Comparison of ENCODE assay signal across 8 cellular contexts in genomic region chr17:47810200-47810821, GRCh38. TPM values are rescaled to one million over a fixed set of nuclear protein-coding genes. Genes with fewer than 3 reads are reported as not detected.
DNase-seq lines count a peak whose midpoint lies in the region; ATAC-seq and TF ChIP-seq lines count a peak whose summit lies in the region.

No MANE protein-coding gene starts in this region.

- peak overlapping the region; percentile 25 for H3K4me2 ChIP-seq in fibroblast of lung (ENCODE audit: extremely low read depth, insufficient read depth, low read length)

- no peaks in the 10 kb centered on the region for H3K9me3 Mint-ChIP-seq in activated T-cell treated with anti-CD3 and anti-CD28 coated beads, Interleukin-2, amount 50 U/mL, for 4 hours

- DNase-seq in activated T-cell treated with anti-CD3 and anti-CD28 coated beads, Interleukin-2, amount 50 U/mL, for 4 hours: no peak
- no peak for DNase-seq in activated T-cell treated with anti-CD3 and anti-CD28 coated beads, Interleukin-2, amount 50 U/mL, for 1 hour
- DNase-seq in SK-MEL-5 (ENCODE audit: low read depth, low spot score) (peak; percentile 53), fibroblast of lung (ENCODE audit: low read depth in 2 of 2) (peak; percentile 84 to 92), NOMO-1 treated with DMSO at 0.1 percent for 48 hours (lab: John Stamatoyannopoulos, UW; ENCODE audit: unreplicated experiment) (no peak), occipital lobe (lab: John Stamatoyannopoulos, UW) (no peak)

- H3K27me3 Mint-ChIP-seq in activated T-cell treated with anti-CD3 and anti-CD28 coated beads, Interleukin-2, amount 50 U/mL, for 4 hours (ENCODE audit: low read depth): no peaks in the 10 kb centered on the region

- H2AFZ ChIP-seq in fibroblast of lung (ENCODE audit: low read length): no peak overlapping the region

- H3K4me1 Mint-ChIP-seq in activated T-cell treated with anti-CD3 and anti-CD28 coated beads, Interleukin-2, amount 50 U/mL, for 4 hours (ENCODE audit: low read depth): peaks cover 12% of the 10 kb centered on the region

- H3K27ac ChIP-seq in fibroblast of lung (ENCODE audit: insufficient read depth, low read length) (no peak overlapping the region), skeletal muscle tissue (ENCODE audit: low read depth, low read length) (peak overlapping the region; percentile 28)

- H3K36me3 Mint-ChIP-seq in activated T-cell treated with anti-CD3 and anti-CD28 coated beads, Interleukin-2, amount 50 U/mL, for 4 hours (ENCODE audit: insufficient read depth): peaks cover 35% of the 10 kb centered on the region

- peak; percentile 71 to 84 for ATAC-seq in activated T-cell treated with anti-CD3 and anti-CD28 coated beads, Interleukin-2, amount 50 U/mL, for 4 hours
- ATAC-seq in HG03571 (IDR thresholded peaks at IDR 0.05; ENCODE audit: unreplicated experiment): no peak

- no peaks in the 10 kb centered on the region for H4K20me1 ChIP-seq in fibroblast of lung (ENCODE audit: control insufficient read depth, extremely low read depth, insufficient read depth, low read length)

- H3K9ac ChIP-seq in fibroblast of lung (ENCODE audit: insufficient read depth, low read length): no peak overlapping the region
- no peak overlapping the region for H3K9ac ChIP-seq in skeletal muscle tissue (ENCODE audit: low read depth in 1 of 3, low read length in 3 of 3)

- TF ChIP-seq CTCF in fibroblast of lung (conservative IDR thresholded peaks at IDR 0.05 in 1 of 2, IDR thresholded peaks at IDR 0.05 in 1 of 2; ENCODE audit: low read depth in 1 of 2, low read length in 2 of 2): no peak

- H3K4me1 ChIP-seq in fibroblast of lung (ENCODE audit: control insufficient read depth, extremely low read depth, insufficient read depth, low read length): peaks cover 4% of the 10 kb centered on the region
- H3K4me1 ChIP-seq in skeletal muscle tissue (ENCODE audit: control insufficient read depth in 3 of 3, insufficient read depth in 3 of 3, low read length in 3 of 3): peaks cover 23 to 73% (median 24%) of the 10 kb centered on the region in 3 donors

- in situ Hi-C loops in SK-MEL-5 (cut with HindIII; ENCODE audit: low pct_unique_long_range_greater_than_20kb, low sequenced_read_pairs): no loop called here

- H3K9me3 ChIP-seq in fibroblast of lung (ENCODE audit: control insufficient read depth, insufficient read depth, low read depth, low read length) (no peaks in the 10 kb centered on the region), skeletal muscle tissue (ENCODE audit: control insufficient read depth in 3 of 3, low read length in 3 of 3) (no peaks in the 10 kb centered on the region)

- H3K27me3 ChIP-seq in fibroblast of lung (ENCODE audit: control insufficient read depth, insufficient read depth, low read length) (peaks cover 4% of the 10 kb centered on the region), skeletal muscle tissue (ENCODE audit: control insufficient read depth in 3 of 3, insufficient read depth in 3 of 3, low read length in 3 of 3) (no peaks in the 10 kb centered on the region)

- no peaks in the 10 kb centered on the region for H3K79me2 ChIP-seq in fibroblast of lung (ENCODE audit: control insufficient read depth, insufficient read depth, low read length)

- H3K36me3 ChIP-seq in fibroblast of lung (ENCODE audit: control insufficient read depth, insufficient read depth, low read length) (peaks cover 5% of the 10 kb centered on the region), skeletal muscle tissue (ENCODE audit: control insufficient read depth in 3 of 3, insufficient read depth in 3 of 3, low read length in 3 of 3) (peaks cover 50 to 73% (median 64%) of the 10 kb centered on the region in 3 donors)

- no peak overlapping the region for H3K4me3 ChIP-seq in fibroblast of lung (replicated peaks in 1 of 4; ENCODE audit: control extremely low read depth in 1 of 4, insufficient read depth in 1 of 4, low read depth in 3 of 4, low read length in 4 of 4)
- H3K4me3 ChIP-seq in skeletal muscle tissue (ENCODE audit: low read length in 3 of 3): no peak overlapping the region

- no peak overlapping the region for H3K4me3 Mint-ChIP-seq in activated T-cell treated with anti-CD3 and anti-CD28 coated beads, Interleukin-2, amount 50 U/mL, for 4 hours

RNA-seq across cellular contexts. Expression of gene OSBPL7, which starts 11.3 kb away (rescaled TPM):
- 1 to 10 TPM; 8.1 to 9.3 (median 9.0) TPM for total RNA-seq in activated T-cell treated with anti-CD3 and anti-CD28 coated beads, Interleukin-2, amount 50 U/mL, for 4 hours
- 0.71 and 1.0 TPM in 2 replicates for total RNA-seq in SK-MEL-5 (2014; rRNA removed; shearing (Covaris generic))
- 0.57 and 1.5 TPM in 2 replicates for polyA plus RNA-seq in SK-MEL-5 (2015; cell fraction: cytosol; rRNA removed)
- polyA plus RNA-seq in SK-MEL-5 (2015; cell fraction: nucleus; rRNA removed): 13.7 and 17.5 TPM in 2 replicates
- total RNA-seq in fibroblast of lung (5.4 and 7.1 TPM in 2 replicates), skeletal muscle tissue (8.4 TPM), occipital lobe (4.5 TPM)
- 2.1 and 2.2 TPM in 2 replicates for polyA plus RNA-seq in fibroblast of lung
- 2.8 and 3.2 TPM in 2 replicates for polyA plus RNA-seq in fibroblast of lung (2012)
- 3.8 and 13.6 TPM in 2 replicates for polyA minus RNA-seq in fibroblast of lung (ENCODE audit: low replicate concordance)

RNA-seq across cellular contexts. Expression of gene MRPL10, which starts 21.0 kb away (rescaled TPM):
- total RNA-seq in activated T-cell treated with anti-CD3 and anti-CD28 coated beads, Interleukin-2, amount 50 U/mL, for 4 hours: 10 to 100 TPM; 56.6 to 62.1 (median 58.6) TPM
- total RNA-seq in SK-MEL-5 (2014; rRNA removed; shearing (Covaris generic)): 72.6 and 82.0 TPM in 2 replicates
- polyA plus RNA-seq in SK-MEL-5 (2015; cell fraction: cytosol; rRNA removed): 95.1 and 104 TPM in 2 replicates
- polyA plus RNA-seq in SK-MEL-5 (2015; cell fraction: nucleus; rRNA removed): 42.0 and 46.9 TPM in 2 replicates
- total RNA-seq in fibroblast of lung (26.5 and 31.0 TPM in 2 replicates), skeletal muscle tissue (19.8 TPM), occipital lobe (9.7 TPM)
- 44.7 and 53.1 TPM in 2 replicates for polyA plus RNA-seq in fibroblast of lung
- polyA plus RNA-seq in fibroblast of lung (2012): 38.5 and 40.2 TPM in 2 replicates
- polyA minus RNA-seq in fibroblast of lung (ENCODE audit: low replicate concordance): 58.3 and 103 TPM in 2 replicates

RNA-seq across cellular contexts. Expression of gene LRRC46, which starts 21.2 kb away (rescaled TPM):
- under 1 TPM; 0.27 to 0.63 (median 0.29) TPM for total RNA-seq in activated T-cell treated with anti-CD3 and anti-CD28 coated beads, Interleukin-2, amount 50 U/mL, for 4 hours
- total RNA-seq in SK-MEL-5 (2014; rRNA removed; shearing (Covaris generic)): not detected in 2 replicates
- polyA plus RNA-seq in SK-MEL-5 (2015; cell fraction: cytosol; rRNA removed): 0.87 and 1.0 TPM in 2 replicates
- 2.0 and 5.4 TPM in 2 replicates for polyA plus RNA-seq in SK-MEL-5 (2015; cell fraction: nucleus; rRNA removed)
- total RNA-seq in fibroblast of lung (under 0.01 TPM in 2 replicates), skeletal muscle tissue (not detected), occipital lobe (not detected)
- 0.19 and 0.93 TPM in 2 replicates for polyA plus RNA-seq in fibroblast of lung
- polyA plus RNA-seq in fibroblast of lung (2012): 0.41 and 1.1 TPM in 2 replicates
- polyA minus RNA-seq in fibroblast of lung (ENCODE audit: low replicate concordance): 2.1 TPM in 1 of 2 replicates, not detected in the other

RNA-seq across cellular contexts. Expression of gene SCRN2, which starts 30.8 kb away (rescaled TPM):
- 10 to 100 TPM; 13.9 to 15.6 (median 14.5) TPM for total RNA-seq in activated T-cell treated with anti-CD3 and anti-CD28 coated beads, Interleukin-2, amount 50 U/mL, for 4 hours
- total RNA-seq in SK-MEL-5 (2014; rRNA removed; shearing (Covaris generic)): 6.9 and 9.2 TPM in 2 replicates
- 6.1 and 9.1 TPM in 2 replicates for polyA plus RNA-seq in SK-MEL-5 (2015; cell fraction: cytosol; rRNA removed)
- polyA plus RNA-seq in SK-MEL-5 (2015; cell fraction: nucleus; rRNA removed): 144 and 215 TPM in 2 replicates
- total RNA-seq in fibroblast of lung: 22.3 and 40.8 TPM in 2 replicates
- 10.2 and 10.6 TPM in 2 replicates for polyA plus RNA-seq in fibroblast of lung
- 12.8 and 15.5 TPM in 2 replicates for polyA plus RNA-seq in fibroblast of lung (2012)
- 23.8 and 24.3 TPM in 2 replicates for polyA minus RNA-seq in fibroblast of lung (ENCODE audit: low replicate concordance)
- 29.2 TPM for total RNA-seq in skeletal muscle tissue
- total RNA-seq in occipital lobe: 17.8 TPM

RNA-seq across cellular contexts. Expression of gene SP6, which starts 40.7 kb away (rescaled TPM):
- total RNA-seq in activated T-cell treated with anti-CD3 and anti-CD28 coated beads, Interleukin-2, amount 50 U/mL, for 4 hours: under 1 TPM; 0.05 to 0.08 (median 0.05) TPM
- 0.05 TPM in 1 of 2 replicates, not detected in the other for total RNA-seq in SK-MEL-5 (2014; rRNA removed; shearing (Covaris generic))
- polyA plus RNA-seq in SK-MEL-5 (2015; cell fraction: cytosol; rRNA removed): 0.03 and 0.20 TPM in 2 replicates
- polyA plus RNA-seq in SK-MEL-5 (2015; cell fraction: nucleus; rRNA removed): not detected in 2 replicates
- total RNA-seq in fibroblast of lung (under 0.01 TPM in 1 of 2 replicates, not detected in the other), skeletal muscle tissue (under 0.01 TPM), occipital lobe (0.16 TPM)
- 0.07 and 0.11 TPM in 2 replicates for polyA plus RNA-seq in fibroblast of lung
- 0.12 and 0.25 TPM in 2 replicates for polyA plus RNA-seq in fibroblast of lung (2012)
- polyA minus RNA-seq in fibroblast of lung (ENCODE audit: low replicate concordance): not detected in 2 replicates

Comparison
In these comparisons a context has a peak if more than half of its experiments do, and no peak if none do; other contexts are left out.
1. DNase-seq: peak in SK-MEL-5 (single experiment) and fibroblast of lung (2 of 2); none in activated T-cell treated with anti-CD3 and anti-CD28 coated beads, Interleukin-2, amount 50 U/mL, for 4 hours (single experiment), activated T-cell treated with anti-CD3 and anti-CD28 coated beads, Interleukin-2, amount 50 U/mL, for 1 hour (single experiment), NOMO-1 treated with DMSO at 0.1 percent for 48 hours (single experiment) and occipital lobe (single experiment).